In the genomic region with DNA sequence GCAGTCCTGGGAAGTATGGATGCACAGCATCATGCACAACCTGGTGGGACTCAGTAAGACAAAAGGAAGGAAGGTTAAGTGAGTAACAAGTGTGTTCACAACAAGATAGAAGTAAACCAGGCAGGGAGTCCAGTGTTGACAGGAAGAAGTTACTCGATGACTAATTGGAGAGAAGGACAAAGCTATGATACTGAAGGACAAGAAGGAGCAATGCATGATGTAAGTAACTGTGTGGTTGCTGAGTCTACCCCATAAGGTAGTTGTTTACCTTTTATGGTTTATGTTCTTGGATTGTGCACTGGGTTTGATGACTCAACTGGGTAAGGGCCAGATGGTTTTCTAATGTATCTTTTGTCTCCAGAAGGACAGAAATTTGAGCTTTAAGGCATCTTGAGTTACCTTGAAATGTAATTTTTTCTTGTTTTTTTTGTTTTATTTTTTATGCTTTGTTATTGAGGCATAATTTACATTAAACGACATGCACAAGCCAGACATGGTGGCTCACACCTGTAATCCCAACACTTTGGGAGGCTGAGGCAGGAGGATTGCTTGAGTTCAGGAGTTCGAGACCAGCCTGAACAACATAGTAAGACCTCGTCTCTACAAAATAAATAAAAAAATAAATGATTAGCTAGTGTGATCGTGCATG, we compare ENCODE assay signal across 11 cellular contexts.
A peak's percentile ranks its signal among the peaks of the same experiment; 100 is the strongest.
DNase-seq lines count a peak whose midpoint lies in the region; ATAC-seq, FAIRE-seq and TF ChIP-seq lines count a peak whose summit lies in the region.
"Had no signal": no experiment of that assay in that cellular context is flagged by ENCODE, and none has a peak within 500 bp of the region (broad histone marks: within the 10 kb centered on the region; RNA-seq: fewer than 3 reads in every experiment).

No MANE protein-coding gene starts in this region.

- peak in 1 of 2 experiments; percentile 30; a peak in 2 of 5 replicates for TF ChIP-seq EP300 in A549 (IDR thresholded peaks at IDR 0.05)

- H3K4me1 ChIP-seq in A549 (peaks cover 25% of the 10 kb centered on the region), HAP-1 (no peaks in the 10 kb centered on the region)
- H3K4me1 ChIP-seq: lower lobe of right lung had no signal

- peak overlapping the region; percentile 51 for H3K4me2 ChIP-seq in A549

- H3K36me3 ChIP-seq in HAP-1 (replicated peaks), result no peaks in the 10 kb centered on the region
- H3K36me3 ChIP-seq: lower lobe of right lung had no signal

- TF ChIP-seq POLR2A in A549 (IDR thresholded peaks at IDR 0.05; ENCODE audit: low read length) (no peak), H54 (IDR thresholded peaks at IDR 0.05; ENCODE audit: low read depth, low read length) (no peak)

- no peak for TF ChIP-seq CTCF in A549 (IDR thresholded peaks at IDR 0.05)
- TF ChIP-seq CTCF in fibroblast of pulmonary artery (IDR thresholded peaks at IDR 0.05; ENCODE audit: low read length, missing control alignments), result no peak

- H3K9me3 ChIP-seq in A549 (no peaks in the 10 kb centered on the region), HAP-1 (no peaks in the 10 kb centered on the region)
- H3K9me3 ChIP-seq: lower lobe of right lung had no signal

- peak; percentile 91 to 97 for ATAC-seq in A549
- ATAC-seq: lower lobe of right lung had no signal

- CTCF ChIA-PET in A549 (lab: Yijun Ruan, JAX), result interaction anchor here (0.8 to 1.3 kb wide), 6 partner anchors 13 to 63 kb away, joined by 3 to 7 read pairs (median 4); no protein-coding TSS in a partner anchor

- peak; percentile 49 for FAIRE-seq in A549 (lab: Jason Lieb, UNC)
- peak; percentile 99 for FAIRE-seq in H54 (lab: Jason Lieb, UNC)

- H3K4me3 ChIP-seq in A549 (no peak overlapping the region), fibroblast of pulmonary artery (replicated peaks; ENCODE audit: low read depth, low read length) (no peak overlapping the region), HAP-1 (no peak overlapping the region)
- H3K4me3 ChIP-seq: lower lobe of right lung had no signal

- H3K27me3 ChIP-seq in HAP-1 (ENCODE audit: low read depth), result no peaks in the 10 kb centered on the region

- DNase-seq in A549 (ENCODE audit: low read depth in 1 of 2, low spot score in 1 of 2), result peak; percentile 55 to 81
- DNase-seq in H54 (ENCODE audit: insufficient read length, low spot score), result peak; percentile 72
- peak; percentile 62 to 84 for DNase-seq in SW 1271 (lab: John Stamatoyannopoulos, UW)
- DNase-seq in fibroblast of pulmonary artery (ENCODE audit: low read depth), result peak; percentile 96
- no peak for DNase-seq in HAP-1 (ENCODE audit: low spot score in 2 of 2)
- DNase-seq in GM19238 (ENCODE audit: insufficient read length, low spot score), result no peak
- DNase-seq in foreskin melanocyte, result no peak
- no peak for DNase-seq in stimulated activated CD4-positive, alpha-beta T cell treated with anti-CD3 and anti-CD28 coated beads, Interleukin-15, amount 100 ng/mL, for 24 hours
- DNase-seq: CD4-positive, CD25-positive, alpha-beta regulatory T cell; lower lobe of right lung had no signal

- peak in 1 of 2 experiments; percentile 39; a peak in 1 of 5 replicates for TF ChIP-seq RAD21 in A549 (conservative IDR thresholded peaks at IDR 0.05 in 1 of 2, IDR thresholded peaks at IDR 0.05 in 1 of 2)

- peak overlapping the region; percentile 82 to 86 for H3K27ac ChIP-seq in A549
- H3K27ac ChIP-seq: lower lobe of right lung, VCaP had no signal

- in situ Hi-C loops in HAP-1 (cut with MboI; ENCODE audit: low sequenced_read_pairs), result no loop called here

- WGBS in A549 (ENCODE audit: missing lambda C conversion rate), result 33% methylated on average over 5 of the region's 5 CpGs

- POLR2A ChIA-PET in A549 (lab: Yijun Ruan, JAX), result interaction anchor here (1.2 kb wide), 1 partner anchor 63 kb away, joined by 6 read pairs; no protein-coding TSS in a partner anchor

TF ChIP-seq in A549, 52 proteins besides CTCF, POLR2A, EP300 and RAD21:
- TF ChIP-seq ZSCAN20 (CRISPR knock-in tag; IDR thresholded peaks at IDR 0.05), result no peak
- TF ChIP-seq, protein P1, sequence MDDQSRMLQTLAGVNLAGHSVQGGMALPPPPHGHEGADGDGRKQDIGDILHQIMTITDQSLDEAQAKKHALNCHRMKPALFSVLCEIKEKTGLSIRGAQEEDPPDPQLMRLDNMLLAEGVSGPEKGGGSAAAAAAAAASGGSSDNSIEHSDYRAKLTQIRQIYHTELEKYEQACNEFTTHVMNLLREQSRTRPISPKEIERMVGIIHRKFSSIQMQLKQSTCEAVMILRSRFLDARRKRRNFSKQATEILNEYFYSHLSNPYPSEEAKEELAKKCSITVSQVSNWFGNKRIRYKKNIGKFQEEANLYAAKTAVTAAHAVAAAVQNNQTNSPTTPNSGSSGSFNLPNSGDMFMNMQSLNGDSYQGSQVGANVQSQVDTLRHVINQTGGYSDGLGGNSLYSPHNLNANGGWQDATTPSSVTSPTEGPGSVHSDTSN (IDR thresholded peaks at IDR 0.05), result no peak
- 0 out of 2 replicates have a peak, but pooled peaks have one; percentile 49 for TF ChIP-seq GATA3 (IDR thresholded peaks at IDR 0.05; ENCODE audit: borderline replicate concordance)
- no peak for TF ChIP-seq NPAS2 (CRISPR knock-in tag; IDR thresholded peaks at IDR 0.05; ENCODE audit: borderline replicate concordance)
- no peak for TF ChIP-seq POLR2AphosphoS2 (conservative IDR thresholded peaks at IDR 0.05; ENCODE audit: low read length)
- TF ChIP-seq SMC3 (IDR thresholded peaks at IDR 0.05), result no peak
- TF ChIP-seq HOXA7 (CRISPR knock-in tag; IDR thresholded peaks at IDR 0.05), result no peak
- no peak for TF ChIP-seq MAZ (IDR thresholded peaks at IDR 0.05; ENCODE audit: borderline replicate concordance, low read depth, low read length)
- no peak for TF ChIP-seq MYC (IDR thresholded peaks at IDR 0.05; ENCODE audit: borderline replicate concordance, low read length)
- TF ChIP-seq, protein P2, sequence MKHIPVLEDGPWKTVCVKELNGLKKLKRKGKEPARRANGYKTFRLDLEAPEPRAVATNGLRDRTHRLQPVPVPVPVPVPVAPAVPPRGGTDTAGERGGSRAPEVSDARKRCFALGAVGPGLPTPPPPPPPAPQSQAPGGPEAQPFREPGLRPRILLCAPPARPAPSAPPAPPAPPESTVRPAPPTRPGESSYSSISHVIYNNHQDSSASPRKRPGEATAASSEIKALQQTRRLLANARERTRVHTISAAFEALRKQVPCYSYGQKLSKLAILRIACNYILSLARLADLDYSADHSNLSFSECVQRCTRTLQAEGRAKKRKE (CRISPR knock-in tag; IDR thresholded peaks at IDR 0.05; ENCODE audit: low read depth), result no peak
- 0 out of 4 replicates have a peak, but pooled peaks of 1 of the 2 experiments have one; percentile 29 for TF ChIP-seq CEBPB (IDR thresholded peaks at IDR 0.05)
- TF ChIP-seq, protein P3, sequence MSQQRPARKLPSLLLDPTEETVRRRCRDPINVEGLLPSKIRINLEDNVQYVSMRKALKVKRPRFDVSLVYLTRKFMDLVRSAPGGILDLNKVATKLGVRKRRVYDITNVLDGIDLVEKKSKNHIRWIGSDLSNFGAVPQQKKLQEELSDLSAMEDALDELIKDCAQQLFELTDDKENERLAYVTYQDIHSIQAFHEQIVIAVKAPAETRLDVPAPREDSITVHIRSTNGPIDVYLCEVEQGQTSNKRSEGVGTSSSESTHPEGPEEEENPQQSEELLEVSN (IDR thresholded peaks at IDR 0.05; ENCODE audit: borderline replicate concordance, low read depth), result no peak
- TF ChIP-seq, protein P4, sequence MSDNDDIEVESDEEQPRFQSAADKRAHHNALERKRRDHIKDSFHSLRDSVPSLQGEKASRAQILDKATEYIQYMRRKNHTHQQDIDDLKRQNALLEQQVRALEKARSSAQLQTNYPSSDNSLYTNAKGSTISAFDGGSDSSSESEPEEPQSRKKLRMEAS (IDR thresholded peaks at IDR 0.05), result peak; percentile 37; the same call in 1 of the 2 replicates
- TF ChIP-seq JUN (IDR thresholded peaks at IDR 0.05), result peak; percentile 56 to 60; a peak in 3 of 5 replicates
- TF ChIP-seq CBX8 (IDR thresholded peaks at IDR 0.05), result no peak
- TF ChIP-seq FOSB (CRISPR knock-in tag; IDR thresholded peaks at IDR 0.05), result no peak
- TF ChIP-seq FOSL2 (IDR thresholded peaks at IDR 0.05), result peak; percentile 62
- peak; percentile 51 for TF ChIP-seq FOSL2 (CRISPR knock-in tag; IDR thresholded peaks at IDR 0.05)
- no peak for TF ChIP-seq TFCP2L1 (CRISPR knock-in tag; IDR thresholded peaks at IDR 0.05)
- peak; percentile 84 for TF ChIP-seq JUNB (IDR thresholded peaks at IDR 0.05)
- TF ChIP-seq CHD2 (IDR thresholded peaks at IDR 0.05; ENCODE audit: low read length, partially characterized antibody), result no peak
- TF ChIP-seq, protein P5, sequence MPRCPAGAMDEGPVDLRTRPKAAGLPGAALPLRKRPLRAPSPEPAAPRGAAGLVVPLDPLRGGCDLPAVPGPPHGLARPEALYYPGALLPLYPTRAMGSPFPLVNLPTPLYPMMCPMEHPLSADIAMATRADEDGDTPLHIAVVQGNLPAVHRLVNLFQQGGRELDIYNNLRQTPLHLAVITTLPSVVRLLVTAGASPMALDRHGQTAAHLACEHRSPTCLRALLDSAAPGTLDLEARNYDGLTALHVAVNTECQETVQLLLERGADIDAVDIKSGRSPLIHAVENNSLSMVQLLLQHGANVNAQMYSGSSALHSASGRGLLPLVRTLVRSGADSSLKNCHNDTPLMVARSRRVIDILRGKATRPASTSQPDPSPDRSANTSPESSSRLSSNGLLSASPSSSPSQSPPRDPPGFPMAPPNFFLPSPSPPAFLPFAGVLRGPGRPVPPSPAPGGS (IDR thresholded peaks at IDR 0.05), result 0 out of 3 replicates have a peak, but pooled peaks have one; percentile 40

Comparison
In these comparisons a context has a peak if more than half of its experiments do, and no peak if none do; other contexts are left out.
1. DNase-seq: peak in A549 (2 of 2), H54 (single experiment), SW 1271 (2 of 2) and fibroblast of pulmonary artery (single experiment); none in HAP-1 (0 of 2), GM19238 (single experiment), foreskin melanocyte (single experiment) and stimulated activated CD4-positive, alpha-beta T cell treated with anti-CD3 and anti-CD28 coated beads, Interleukin-15, amount 100 ng/mL, for 24 hours (single experiment).